10 cellular contexts compared by ENCODE assay signal in genomic region chrX:153967536-153968214, GRCh38. TPM values are rescaled to one million over a fixed set of nuclear protein-coding genes. Genes with fewer than 3 reads are reported as not detected.
A peak's percentile ranks its signal among the peaks of the same experiment; 100 is the strongest.
DNase-seq lines count a peak whose midpoint lies in the region; ATAC-seq, FAIRE-seq and TF ChIP-seq lines count a peak whose summit lies in the region.
"Had no signal": no experiment of that assay in that cellular context is flagged by ENCODE, and none has a peak within 500 bp of the region (broad histone marks: within the 10 kb centered on the region; RNA-seq: fewer than 3 reads in every experiment).

No MANE protein-coding gene starts in this region.

- ATAC-seq in psoas muscle = no peak
- no peak for ATAC-seq in HG02970 (IDR thresholded peaks at IDR 0.05; ENCODE audit: low FRiP score, unreplicated experiment)
- ATAC-seq in GM19463 (IDR thresholded peaks at IDR 0.05; ENCODE audit: unreplicated experiment) = no peak

- peaks cover 2 to 18% of the 10 kb centered on the region in 2 donors for H3K36me3 ChIP-seq in psoas muscle (ENCODE audit: insufficient read depth in 1 of 2, low read depth in 1 of 2)

- no peaks in the 10 kb centered on the region for H3K27me3 ChIP-seq in psoas muscle (ENCODE audit: insufficient read depth in 3 of 3, low read length in 2 of 3)

- TF ChIP-seq CTCF in GM12864 (IDR thresholded peaks at IDR 0.05; ENCODE audit: low read depth, low read length, missing control alignments) (no peak), coronary artery (IDR thresholded peaks at IDR 0.05) (no peak), psoas muscle (IDR thresholded peaks at IDR 0.05) (no peak)

- H3K4me1 ChIP-seq in psoas muscle = peaks cover 49% of the 10 kb centered on the region

- intact Hi-C loops in psoas muscle (cut with DNase I) = loop anchor here in 1 of 2 donors (5.0 kb wide), 1 partner anchor 185 kb away; the partner anchor contains the start of gene SRPK3

- 41 to 72% (median 43%) methylated on average over 12 to 16 of the region's 16 CpGs for WGBS in psoas muscle, 3 donors

- peak overlapping the region; percentile 99 for H3K27ac ChIP-seq in coronary artery
- H3K27ac ChIP-seq in psoas muscle = peak overlapping the region; percentile 86

- peak overlapping the region; percentile 97 for H3K4me3 ChIP-seq in GM12864 (ENCODE audit: low read depth, low read length)
- peak overlapping the region; percentile 87 for H3K4me3 ChIP-seq in coronary artery
- peak overlapping the region; percentile 80 for H3K4me3 ChIP-seq in psoas muscle

- no peaks in the 10 kb centered on the region for H3K9me3 ChIP-seq in psoas muscle

- FAIRE-seq in HTR-8/SVneo (lab: Jason Lieb, UNC) = no peak

- DNase-seq in GM12864 (ENCODE audit: low read depth) = no peak
- peak; percentile 17 for DNase-seq in NOMO-1 treated with DMSO at 0.1 percent for 48 hours (lab: John Stamatoyannopoulos, UW; ENCODE audit: unreplicated experiment)
- DNase-seq in coronary artery (ENCODE audit: low spot score) = no peak
- no peak for DNase-seq in psoas muscle
- DNase-seq in HTR-8/SVneo (ENCODE audit: insufficient read length, low spot score) = no peak
- DNase-seq in NCI-H2029 (lab: John Stamatoyannopoulos, UW) = no peak
- DNase-seq: cerebellar nuclear complex, NCI-H345 had no signal

RNA-seq across cellular contexts. Expression of gene HCFC1, which starts 3.9 kb away (rescaled TPM):
- total RNA-seq in psoas muscle = 10 to 100 TPM; 29.8 to 50.1 (median 40.0) TPM
- polyA plus RNA-seq in psoas muscle = 10 to 100 TPM; 15.1 to 46.5 (median 25.8) TPM

RNA-seq across cellular contexts. Expression of gene TMEM187, which starts 4.9 kb away (rescaled TPM):
- total RNA-seq in psoas muscle = 1 to 10 TPM; 3.2 to 7.8 (median 6.8) TPM
- 1 to 10 TPM; 2.2 to 6.7 (median 5.2) TPM for polyA plus RNA-seq in psoas muscle

RNA-seq across cellular contexts. Expression of gene RENBP, which starts 23.2 kb away (rescaled TPM):
- total RNA-seq in psoas muscle = 1 to 10 TPM; 2.9 to 4.4 (median 3.6) TPM
- 1 to 10 TPM in 2 of 3 donors, under 1 TPM in 1; 0.97 to 1.9 (median 1.4) TPM for polyA plus RNA-seq in psoas muscle

RNA-seq across cellular contexts. Expression of gene NAA10, which starts 32.8 kb away (rescaled TPM):
- total RNA-seq in psoas muscle = 100 to 1,000 TPM; 105 to 166 (median 115) TPM
- polyA plus RNA-seq in psoas muscle = 100 to 1,000 TPM; 168 to 203 (median 193) TPM

RNA-seq across cellular contexts. Expression of gene ARHGAP4, which starts 41.6 kb away (rescaled TPM):
- 1 to 10 TPM; 5.1 to 8.0 (median 6.4) TPM for total RNA-seq in psoas muscle
- polyA plus RNA-seq in psoas muscle = 1 to 10 TPM; 5.8 to 7.6 (median 6.8) TPM
